1 cellular context compared by ENCODE assay signal in genomic region chr19:15448778-15449619, GRCh38.
TF ChIP-seq lines count a peak whose summit lies in the region.

No MANE protein-coding gene starts in this region.

TF ChIP-seq in H1, 55 proteins besides CTCF, POLR2A, EP300 and RAD21:
- TF ChIP-seq SP2 (IDR thresholded peaks at IDR 0.05; ENCODE audit: low read length): no peak
- no peak for TF ChIP-seq EZH2 (IDR thresholded peaks at IDR 0.05; ENCODE audit: low read depth, low read length, severe bottlenecking)
- TF ChIP-seq, protein P1, sequence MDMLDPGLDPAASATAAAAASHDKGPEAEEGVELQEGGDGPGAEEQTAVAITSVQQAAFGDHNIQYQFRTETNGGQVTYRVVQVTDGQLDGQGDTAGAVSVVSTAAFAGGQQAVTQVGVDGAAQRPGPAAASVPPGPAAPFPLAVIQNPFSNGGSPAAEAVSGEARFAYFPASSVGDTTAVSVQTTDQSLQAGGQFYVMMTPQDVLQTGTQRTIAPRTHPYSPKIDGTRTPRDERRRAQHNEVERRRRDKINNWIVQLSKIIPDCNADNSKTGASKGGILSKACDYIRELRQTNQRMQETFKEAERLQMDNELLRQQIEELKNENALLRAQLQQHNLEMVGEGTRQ (IDR thresholded peaks at IDR 0.05; ENCODE audit: low read length): no peak
- TF ChIP-seq CREB1 (IDR thresholded peaks at IDR 0.05): no peak
- no peak for TF ChIP-seq CBX5 (IDR thresholded peaks at IDR 0.05; ENCODE audit: low read depth, low read length)
- TF ChIP-seq RXRA (IDR thresholded peaks at IDR 0.05; ENCODE audit: insufficient read depth, low read depth, low read length): 0 out of 2 replicates have a peak, but pooled peaks have one; percentile 83
- no peak for TF ChIP-seq JUND (IDR thresholded peaks at IDR 0.05; ENCODE audit: low read length)
- peak; percentile 75 for TF ChIP-seq SP1 (IDR thresholded peaks at IDR 0.05; ENCODE audit: low read depth, low read length)
- TF ChIP-seq, protein P2, sequence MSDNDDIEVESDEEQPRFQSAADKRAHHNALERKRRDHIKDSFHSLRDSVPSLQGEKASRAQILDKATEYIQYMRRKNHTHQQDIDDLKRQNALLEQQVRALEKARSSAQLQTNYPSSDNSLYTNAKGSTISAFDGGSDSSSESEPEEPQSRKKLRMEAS (IDR thresholded peaks at IDR 0.05): no peak
- peak; percentile 48 for TF ChIP-seq KDM4A (IDR thresholded peaks at IDR 0.05; ENCODE audit: low read depth, low read length, severe bottlenecking)
